In genomic region chr7:29277436-29278215, GRCh38 we compare ENCODE assay signal across 23 cellular contexts.
DNase-seq lines count a peak whose midpoint lies in the region; ATAC-seq and TF ChIP-seq lines count a peak whose summit lies in the region.
"Had no signal": no experiment of that assay in that cellular context is flagged by ENCODE, and none has a peak within 500 bp of the region (broad histone marks: within the 10 kb centered on the region; RNA-seq: fewer than 3 reads in every experiment).

No MANE protein-coding gene starts in this region.

- H3K9ac ChIP-seq in endodermal cell (ENCODE audit: extremely low read depth, low read length, poor library complexity, severe bottlenecking): no peak overlapping the region
- H3K9ac ChIP-seq: neural progenitor cell had no signal

- H3K27ac ChIP-seq in VCaP (peak overlapping the region; percentile 82), endodermal cell (ENCODE audit: low read depth, low read length) (no peak overlapping the region), right cardiac atrium (ENCODE audit: low read length) (no peak overlapping the region)
- H3K27ac ChIP-seq: epithelial cell of prostate, neural progenitor cell, sigmoid colon, thoracic aorta had no signal

- H3K27me3 ChIP-seq in endodermal cell (ENCODE audit: control insufficient read depth, insufficient read depth, low read length, poor library complexity, severe bottlenecking) (no peaks in the 10 kb centered on the region), right cardiac atrium (ENCODE audit: control insufficient read depth, insufficient read depth) (no peaks in the 10 kb centered on the region)
- H3K27me3 ChIP-seq: neural progenitor cell, sigmoid colon had no signal

- intact Hi-C loops in CD14-positive monocyte (cut with micrococcal nuclease) (no loop called here), right cardiac atrium (cut with DNase I) (no loop called here)

- TF ChIP-seq CTCF in VCaP (conservative IDR thresholded peaks at IDR 0.05) (no peak), endodermal cell (conservative IDR thresholded peaks at IDR 0.05) (no peak), CD14-positive monocyte (IDR thresholded peaks at IDR 0.05) (no peak)

- no peaks in the 10 kb centered on the region for H3K36me3 ChIP-seq in endodermal cell (ENCODE audit: control insufficient read depth, insufficient read depth, low read length)
- H3K36me3 ChIP-seq: neural progenitor cell, sigmoid colon, thoracic aorta had no signal

- H3K36me3 Mint-ChIP-seq in endodermal cell (ENCODE audit: low read depth) (no peaks in the 10 kb centered on the region), CD14-positive monocyte (peaks cover 12 to 17% of the 10 kb centered on the region in 2 donors)
- no peaks in the 10 kb centered on the region for H3K36me3 Mint-ChIP-seq in stimulated activated memory B cell treated with anti-CD40 and anti-IgM and Interleukin-4, amounts not matched to agents 10 μg/mL and 1 μg/mL and 100 μg/mL, for 72 hours
- H3K36me3 Mint-ChIP-seq: neural progenitor cell had no signal

- H3K4me1 Mint-ChIP-seq in endodermal cell (peaks cover 30% of the 10 kb centered on the region), CD14-positive monocyte (peaks cover 26% of the 10 kb centered on the region)
- peaks cover 8% of the 10 kb centered on the region for H3K4me1 Mint-ChIP-seq in stimulated activated memory B cell treated with anti-CD40 and anti-IgM and Interleukin-4, amounts not matched to agents 10 μg/mL and 1 μg/mL and 100 μg/mL, for 72 hours

- peak; percentile 7 for DNase-seq in activated CD4-positive, alpha-beta T cell treated with anti-CD3 and anti-CD28 coated beads for 48 hours
- no peak for DNase-seq in activated CD4-positive, alpha-beta T cell treated with anti-CD3 and anti-CD28 coated beads for 1 hour
- DNase-seq in endodermal cell: peak; percentile 23
- no peak for DNase-seq in CD14-positive monocyte (ENCODE audit: low spot score)
- DNase-seq in right cardiac atrium: no peak
- DNase-seq: activated CD4-positive, alpha-beta T cell treated with anti-CD3 and anti-CD28 coated beads for 4 hours; activated naive CD4-positive, alpha-beta T cell treated with anti-CD3 and anti-CD28 coated beads, Interleukin-2, amount 50 U/mL, for 16 hours; cerebellar nuclear complex; DMS53; GF-D8; KG1; mucosa of descending colon; NCI-H1048; NCI-H2029 treated with DMSO at 0.1 percent for 48 hours; NCI-H226; OCI-M1; sigmoid colon had no signal

- WGBS in endodermal cell (ENCODE audit: insufficient coverage in 1 of 2, insufficient read length in 1 of 2), 2 experiments: 94 to 100% methylated on average over 5 to 6 of the region's 6 CpGs
- 92% methylated on average over 6 of the region's 6 CpGs for WGBS in right cardiac atrium

- H3K4me3 ChIP-seq in endodermal cell (ENCODE audit: low read length): no peak overlapping the region
- H3K4me3 ChIP-seq in right cardiac atrium (ENCODE audit: low read length): no peak overlapping the region
- H3K4me3 ChIP-seq: mucosa of descending colon, neural progenitor cell, sigmoid colon, thoracic aorta had no signal

- no peak overlapping the region for H3K27ac Mint-ChIP-seq in endodermal cell
- H3K27ac Mint-ChIP-seq in stimulated activated memory B cell treated with anti-CD40 and anti-IgM and Interleukin-4, amounts not matched to agents 10 μg/mL and 1 μg/mL and 100 μg/mL, for 72 hours: no peak overlapping the region
- H3K27ac Mint-ChIP-seq in CD14-positive monocyte: no peak overlapping the region
- H3K27ac Mint-ChIP-seq: neural progenitor cell had no signal

- H3K27me3 Mint-ChIP-seq in endodermal cell (ENCODE audit: insufficient read depth) (peaks cover 2% of the 10 kb centered on the region), CD14-positive monocyte (ENCODE audit: low read depth in 3 of 3) (peaks cover 0 to 2% (median under 1%) of the 10 kb centered on the region in 3 donors)
- peaks cover 18% of the 10 kb centered on the region for H3K27me3 Mint-ChIP-seq in stimulated activated memory B cell treated with anti-CD40 and anti-IgM and Interleukin-4, amounts not matched to agents 10 μg/mL and 1 μg/mL and 100 μg/mL, for 72 hours

- no peaks in the 10 kb centered on the region for H3K9me3 Mint-ChIP-seq in endodermal cell
- no peaks in the 10 kb centered on the region for H3K9me3 Mint-ChIP-seq in stimulated activated memory B cell treated with anti-CD40 and anti-IgM and Interleukin-4, amounts not matched to agents 10 μg/mL and 1 μg/mL and 100 μg/mL, for 72 hours
- H3K9me3 Mint-ChIP-seq in CD14-positive monocyte: peaks cover 0 to 2% (median 0%) of the 10 kb centered on the region in 7 donors
- H3K9me3 Mint-ChIP-seq: neural progenitor cell had no signal

- H3K9me3 ChIP-seq in endodermal cell (ENCODE audit: control insufficient read depth, low read length) (no peaks in the 10 kb centered on the region), right cardiac atrium (ENCODE audit: control insufficient read depth, low read length) (no peaks in the 10 kb centered on the region)
- H3K9me3 ChIP-seq: mucosa of descending colon, sigmoid colon, thoracic aorta had no signal

- H3K4me1 ChIP-seq in endodermal cell (ENCODE audit: control insufficient read depth, insufficient read depth, low read length): no peaks in the 10 kb centered on the region
- H3K4me1 ChIP-seq in right cardiac atrium (ENCODE audit: control insufficient read depth, insufficient read depth, low read length): no peaks in the 10 kb centered on the region
- H3K4me1 ChIP-seq: sigmoid colon had no signal

- H3K4me3 Mint-ChIP-seq in endodermal cell (no peak overlapping the region), CD14-positive monocyte (no peak overlapping the region)
- no peak overlapping the region for H3K4me3 Mint-ChIP-seq in stimulated activated memory B cell treated with anti-CD40 and anti-IgM and Interleukin-4, amounts not matched to agents 10 μg/mL and 1 μg/mL and 100 μg/mL, for 72 hours
- H3K4me3 Mint-ChIP-seq: neural progenitor cell had no signal

- peak; percentile 68 for ATAC-seq in stimulated activated memory B cell treated with anti-CD40 and anti-IgM and Interleukin-4, amounts not matched to agents 10 μg/mL and 1 μg/mL and 100 μg/mL, for 72 hours
- ATAC-seq in GM21381 (IDR thresholded peaks at IDR 0.05; ENCODE audit: unreplicated experiment): no peak
- no peak for ATAC-seq in right cardiac atrium
- ATAC-seq: mucosa of descending colon had no signal

Comparison
In these comparisons a context has a peak if more than half of its experiments do, and no peak if none do; other contexts are left out.
1. DNase-seq: peak in activated CD4-positive, alpha-beta T cell treated with anti-CD3 and anti-CD28 coated beads for 48 hours (single experiment) and endodermal cell (single experiment); none in activated CD4-positive, alpha-beta T cell treated with anti-CD3 and anti-CD28 coated beads for 1 hour (single experiment), CD14-positive monocyte (single experiment) and right cardiac atrium (0 of 3).